14 cellular contexts compared by ENCODE assay signal in the genomic region with DNA sequence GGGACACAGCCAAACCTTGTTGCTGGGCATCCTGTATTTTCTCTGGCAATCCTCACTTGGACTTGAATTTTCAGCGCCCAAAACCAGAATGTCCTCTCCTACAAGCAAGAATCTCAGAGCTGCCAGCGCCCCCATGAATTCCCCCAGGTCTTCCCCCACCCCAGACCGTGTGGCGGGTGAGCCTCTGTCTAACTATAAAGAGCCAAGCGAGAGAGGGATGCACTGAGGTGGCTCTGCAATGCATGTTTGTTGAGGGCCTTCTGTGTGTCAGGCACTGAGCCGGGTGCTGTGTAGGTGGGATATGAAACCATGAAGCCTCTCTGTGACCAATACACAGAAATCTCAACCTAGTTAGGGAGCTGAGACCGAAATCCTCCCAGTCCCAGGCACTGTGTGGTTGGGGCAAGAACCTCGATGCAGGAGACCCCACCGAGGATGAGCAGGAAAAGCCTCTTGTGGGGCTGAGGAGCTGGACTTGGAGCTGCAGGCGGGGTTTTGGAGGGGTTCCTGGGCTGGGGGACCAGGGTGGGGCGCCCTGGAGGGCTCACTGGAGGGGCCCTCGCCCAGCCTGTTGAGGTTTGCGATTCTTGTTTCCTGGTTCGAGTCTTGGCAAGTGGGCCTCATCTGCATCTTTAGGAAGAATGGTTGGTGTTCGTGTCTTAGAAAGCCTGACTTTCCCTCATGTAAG. TPM values are rescaled to one million over a fixed set of nuclear protein-coding genes. Genes with fewer than 3 reads are reported as not detected.
DNase-seq lines count a peak whose midpoint lies in the region; ATAC-seq and TF ChIP-seq lines count a peak whose summit lies in the region.
"Had no signal": no experiment of that assay in that cellular context is flagged by ENCODE, and none has a peak within 500 bp of the region (broad histone marks: within the 10 kb centered on the region; RNA-seq: fewer than 3 reads in every experiment).

No MANE protein-coding gene starts in this region.

- no peaks in the 10 kb centered on the region for H3K9me3 ChIP-seq in vagina
- H3K9me3 ChIP-seq: BLaER1 had no signal

- H3K4me1 Mint-ChIP-seq in activated CD4-positive, alpha-beta T cell treated with anti-CD3 and anti-CD28 coated beads, Interleukin-2, amount 10 ng/mL, durations not matched to agents 7 days and 5 days: peaks cover under 1% of the 10 kb centered on the region

- CTCF ChIA-PET in activated CD4-positive, alpha-beta T cell treated with anti-CD3 and anti-CD28 coated beads, Interleukin-2, amount 10 ng/mL, durations not matched to agents 7 days and 5 days (lab: Charles Lee): interaction anchor here (1.1 kb wide), 1 partner anchor 15 kb away, joined by 3 read pairs; no protein-coding TSS in a partner anchor

- peaks cover under 1% of the 10 kb centered on the region for H3K27me3 Mint-ChIP-seq in activated CD4-positive, alpha-beta T cell treated with anti-CD3 and anti-CD28 coated beads, Interleukin-2, amount 10 ng/mL, durations not matched to agents 7 days and 5 days

- H3K27me3 ChIP-seq in vagina: no peaks in the 10 kb centered on the region
- H3K27me3 ChIP-seq: BLaER1 had no signal

- DNase-seq in activated CD4-positive, alpha-beta T cell treated with anti-CD3 and anti-CD28 coated beads for 48 hours: peak; percentile 31
- DNase-seq in activated CD4-positive, alpha-beta T cell treated with anti-CD3 and anti-CD28 coated beads, Interleukin-2, amount 10 ng/mL, durations not matched to agents 7 days and 5 days: no peak
- DNase-seq in cardiac septum (ENCODE audit: low spot score): peak; percentile 33
- no peak for DNase-seq in left cardiac atrium
- peak; percentile 41 for DNase-seq in islet precursor cell
- DNase-seq in vagina (ENCODE audit: extremely low spot score in 2 of 2): peak; percentile 40 to 67
- no peak for DNase-seq in effector CD4-positive, alpha-beta T cell
- DNase-seq: 8988T, NCI-H146, NCI-H345 had no signal

- no peak overlapping the region for H3K4me3 Mint-ChIP-seq in activated CD4-positive, alpha-beta T cell treated with anti-CD3 and anti-CD28 coated beads, Interleukin-2, amount 10 ng/mL, durations not matched to agents 7 days and 5 days

- peaks cover 2% of the 10 kb centered on the region for H3K9me3 Mint-ChIP-seq in activated CD4-positive, alpha-beta T cell treated with anti-CD3 and anti-CD28 coated beads, Interleukin-2, amount 10 ng/mL, durations not matched to agents 7 days and 5 days

- no peaks in the 10 kb centered on the region for H3K36me3 ChIP-seq in vagina
- H3K36me3 ChIP-seq: BLaER1 had no signal

- no peak overlapping the region for H3K27ac Mint-ChIP-seq in activated CD4-positive, alpha-beta T cell treated with anti-CD3 and anti-CD28 coated beads, Interleukin-2, amount 10 ng/mL, durations not matched to agents 7 days and 5 days

- no peaks in the 10 kb centered on the region for H3K36me3 Mint-ChIP-seq in activated CD4-positive, alpha-beta T cell treated with anti-CD3 and anti-CD28 coated beads, Interleukin-2, amount 10 ng/mL, durations not matched to agents 7 days and 5 days (ENCODE audit: low read depth)

- intact Hi-C loops in cardiac septum (cut with DNase I): no loop called here
- intact Hi-C loops in left cardiac atrium (cut with DNase I): no loop called here
- intact Hi-C loops in vagina (cut with DNase I): no loop called here

- no peak for TF ChIP-seq CTCF in vagina (IDR thresholded peaks at IDR 0.05)

- no peaks in the 10 kb centered on the region for H3K4me1 ChIP-seq in vagina
- H3K4me1 ChIP-seq: BLaER1 had no signal

- POLR2A ChIA-PET in activated CD4-positive, alpha-beta T cell treated with anti-CD3 and anti-CD28 coated beads, Interleukin-2, amount 10 ng/mL, durations not matched to agents 7 days and 5 days (lab: Charles Lee): no interaction called here

- no peak for TF ChIP-seq POLR2A in vagina (IDR thresholded peaks at IDR 0.05)

- no peak overlapping the region for H3K27ac ChIP-seq in vagina
- H3K27ac ChIP-seq: BLaER1, HL-60 had no signal

- ATAC-seq in left cardiac atrium: no peak
- no peak for ATAC-seq in GM21786 (IDR thresholded peaks at IDR 0.05; ENCODE audit: unreplicated experiment)

- H3K4me3 ChIP-seq in vagina: no peak overlapping the region
- H3K4me3 ChIP-seq: BLaER1 had no signal

RNA-seq across cellular contexts. Expression of a gene that starts 12.4 kb away (rescaled TPM):
- under 1 TPM in 1 of 2 experiments, not detected in 1; 0.19 TPM for total RNA-seq in activated CD4-positive, alpha-beta T cell treated with anti-CD3 and anti-CD28 coated beads, Interleukin-2, amount 10 ng/mL, durations not matched to agents 7 days and 5 days
- total RNA-seq in cardiac septum: not detected
- total RNA-seq in left cardiac atrium: not detected
- total RNA-seq in vagina: not detected
- total RNA-seq: H4 had no signal

RNA-seq across cellular contexts. Expression of a gene that starts 23.5 kb away (rescaled TPM):
- not detected for total RNA-seq in activated CD4-positive, alpha-beta T cell treated with anti-CD3 and anti-CD28 coated beads, Interleukin-2, amount 10 ng/mL, durations not matched to agents 7 days and 5 days
- total RNA-seq in cardiac septum: 13.7 TPM
- 10 to 100 TPM; 17.5 to 19.6 TPM for total RNA-seq in left cardiac atrium
- total RNA-seq in vagina: 16.7 TPM
- total RNA-seq: H4 had no signal

RNA-seq across cellular contexts. Expression of a gene that starts 40.5 kb away (rescaled TPM):
- total RNA-seq in activated CD4-positive, alpha-beta T cell treated with anti-CD3 and anti-CD28 coated beads, Interleukin-2, amount 10 ng/mL, durations not matched to agents 7 days and 5 days: not detected
- total RNA-seq in cardiac septum (0.46 TPM), left cardiac atrium (under 1 TPM; 0.16 to 0.29 TPM), vagina (not detected)
- total RNA-seq: H4 had no signal

Comparison
In these comparisons a context has a peak if more than half of its experiments do, and no peak if none do; other contexts are left out.
1. DNase-seq: peak in activated CD4-positive, alpha-beta T cell treated with anti-CD3 and anti-CD28 coated beads for 48 hours (single experiment), cardiac septum (single experiment), islet precursor cell (single experiment) and vagina (2 of 2); none in activated CD4-positive, alpha-beta T cell treated with anti-CD3 and anti-CD28 coated beads, Interleukin-2, amount 10 ng/mL, durations not matched to agents 7 days and 5 days (single experiment), left cardiac atrium (single experiment) and effector CD4-positive, alpha-beta T cell (single experiment).
2. RNA of a gene that starts 23.5 kb away (total RNA-seq): 17.5 to 19.6 TPM in left cardiac atrium, 16.7 TPM in vagina (single experiment) and 13.7 TPM in cardiac septum (single experiment); not detected in activated CD4-positive, alpha-beta T cell treated with anti-CD3 and anti-CD28 coated beads, Interleukin-2, amount 10 ng/mL, durations not matched to agents 7 days and 5 days; every median in the first group is over 10 times any median in the second.